In the genomic region with DNA sequence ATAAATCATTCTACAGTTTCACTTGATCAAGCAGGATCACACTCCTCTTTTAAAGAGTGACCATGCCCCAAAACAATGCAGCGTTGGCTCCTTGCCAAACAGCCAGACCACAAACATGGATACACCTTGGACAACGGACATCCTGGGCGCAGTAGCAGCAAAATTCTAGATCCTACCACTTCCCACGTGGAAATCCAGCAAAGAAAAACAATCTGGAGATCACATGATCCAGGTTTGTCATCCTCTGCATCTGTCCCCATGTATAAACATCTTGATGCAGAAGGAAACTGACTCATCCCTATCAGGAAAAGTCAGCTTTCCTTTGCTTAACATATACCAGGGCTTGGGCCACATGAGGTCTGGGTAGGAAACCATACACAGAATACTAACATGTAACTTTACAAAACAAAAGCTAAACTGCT, we compare ENCODE assay signal across 10 cellular contexts. TPM values are rescaled to one million over a fixed set of nuclear protein-coding genes. Genes with fewer than 3 reads are reported as not detected.
DNase-seq lines count a peak whose midpoint lies in the region; ATAC-seq, FAIRE-seq and TF ChIP-seq lines count a peak whose summit lies in the region.
"Had no signal": no experiment of that assay in that cellular context is flagged by ENCODE, and none has a peak within 500 bp of the region (broad histone marks: within the 10 kb centered on the region; RNA-seq: fewer than 3 reads in every experiment).

No MANE protein-coding gene starts in this region.

- BruUV-seq in K562 (replicated peaks; lab: Mats Ljungman, UMichigan) = no TSS peak

- no peaks in the 10 kb centered on the region for H3K9me1 ChIP-seq in K562 (ENCODE audit: control insufficient read depth, insufficient read depth, low read length)

- in situ Hi-C loops in K562 (cut with MboI) = no loop called here

- no peaks in the 10 kb centered on the region for H4K20me1 ChIP-seq in K562 (replicated peaks; ENCODE audit: control insufficient read depth, insufficient read depth, low read length)

- no peak overlapping the region for H2AFZ ChIP-seq in K562 (ENCODE audit: low read depth, low read length)

- TF ChIP-seq EP300 in K562 (IDR thresholded peaks at IDR 0.05; ENCODE audit: low read length) = peak; percentile 68; the same call in 1 of the 2 replicates
- TF ChIP-seq EP300 in sigmoid colon (IDR thresholded peaks at IDR 0.05) = no peak

- TF ChIP-seq CTCF in K562 (IDR thresholded peaks at IDR 0.05 in 2 of 3, conservative IDR thresholded peaks at IDR 0.05 in 1 of 3; ENCODE audit: insufficient read depth in 2 of 3, low read depth in 1 of 3, low read length in 3 of 3) = no peak
- no peak for TF ChIP-seq CTCF in uterus (IDR thresholded peaks at IDR 0.05)
- no peak for TF ChIP-seq CTCF in sigmoid colon (IDR thresholded peaks at IDR 0.05)

- TF ChIP-seq RAD21 in K562 (CRISPR knock-in tag; conservative IDR thresholded peaks at IDR 0.05 in 1 of 2, IDR thresholded peaks at IDR 0.05 in 1 of 2) = no peak

- no peaks in the 10 kb centered on the region for H3K27me3 ChIP-seq in K562 (ENCODE audit: control insufficient read depth in 2 of 2, insufficient read depth in 2 of 2, low read length in 2 of 2)
- no peaks in the 10 kb centered on the region for H3K27me3 ChIP-seq in uterus
- H3K27me3 ChIP-seq in sigmoid colon = no peaks in the 10 kb centered on the region

- WGBS in K562 (ENCODE audit: insufficient coverage, low coverage, missing lambda C conversion rate) = 0% methylated on average over 4 of the region's 4 CpGs
- WGBS in sigmoid colon, 2 donors = 48 to 53% methylated on average over 4 of the region's 4 CpGs

- DNase-seq in DMS 273 (lab: John Stamatoyannopoulos, UW; ENCODE audit: unreplicated experiment) (peak; percentile 27), DMS 273 treated with DMSO at 0.1 percent for 48 hours (lab: John Stamatoyannopoulos, UW) (no peak), K562 (ENCODE audit: extremely low read depth in 1 of 4, low spot score in 3 of 4) (peak; percentile 19 to 53 (median 38)), kidney glomerular epithelial cell (lab: John Stamatoyannopoulos, UW) (peak; percentile 46), uterus (peak in 1 of 2 donors; percentile 50), RPMI8226 (no peak), sigmoid colon (no peak)
- DNase-seq: NCI-H510A treated with DMSO at 0.1 percent for 48 hours had no signal

- H3K79me2 ChIP-seq in K562 (ENCODE audit: control insufficient read depth, insufficient read depth, low read length) = no peaks in the 10 kb centered on the region

- no peak overlapping the region for H3K9ac ChIP-seq in K562 (ENCODE audit: insufficient read depth in 1 of 2, low read depth in 2 of 2, low read length in 2 of 2)

- peak; percentile 55; the same call in 2 of the 3 replicates for ATAC-seq in K562
- no peak for ATAC-seq in GM21390 (IDR thresholded peaks at IDR 0.05; ENCODE audit: unreplicated experiment)

- CTCF ChIA-PET in K562 (lab: Yijun Ruan, JAX; ENCODE audit: low intra/inter-chr PET ratio) = no interaction called here

- POLR2A ChIA-PET in K562 (lab: Yijun Ruan, JAX) = no interaction called here

- FAIRE-seq in K562 (lab: Jason Lieb, UNC) = peak; percentile 19

- H3K4me1 ChIP-seq in K562 (replicated peaks in 1 of 2; ENCODE audit: control insufficient read depth in 2 of 2, insufficient read depth in 2 of 2, low read length in 2 of 2) = no peaks in the 10 kb centered on the region
- H3K4me1 ChIP-seq in uterus = no peaks in the 10 kb centered on the region
- H3K4me1 ChIP-seq in sigmoid colon = no peaks in the 10 kb centered on the region

- TF ChIP-seq POLR2A in K562 (conservative IDR thresholded peaks at IDR 0.05) (no peak), uterus (IDR thresholded peaks at IDR 0.05) (no peak), sigmoid colon (IDR thresholded peaks at IDR 0.05) (no peak)

- no peak overlapping the region for H3K4me2 ChIP-seq in K562 (ENCODE audit: insufficient read depth, low read length)

- intact Hi-C loops in K562 (cut with micrococcal nuclease) (no loop called here), uterus (cut with DNase I; ENCODE audit: low total_unique reads) (no loop called here), sigmoid colon (cut with DNase I) (no loop called here)

- H3K4me3 ChIP-seq in K562 (no peak overlapping the region), uterus (no peak overlapping the region), sigmoid colon (no peak overlapping the region)

- H3K27ac ChIP-seq in K562 (ENCODE audit: extremely low read depth, low read depth, low read length) (no peak overlapping the region), uterus (peak overlapping the region; percentile 21 to 48), sigmoid colon (peak overlapping the region in 2 of 4 donors; percentile 21 to 28)
- H3K27ac ChIP-seq: 22Rv1 had no signal

- H3K9me3 ChIP-seq in K562 (replicated peaks; ENCODE audit: control insufficient read depth, insufficient read depth, low read depth, low read length) (no peaks in the 10 kb centered on the region), uterus (no peaks in the 10 kb centered on the region), sigmoid colon (no peaks in the 10 kb centered on the region)

- H3K36me3 ChIP-seq in K562 (ENCODE audit: control insufficient read depth, insufficient read depth, low read length) (no peaks in the 10 kb centered on the region), uterus (no peaks in the 10 kb centered on the region), sigmoid colon (no peaks in the 10 kb centered on the region)

TF ChIP-seq in K562, 482 proteins besides CTCF, POLR2A, EP300 and RAD21 (continues in another document):
- TF ChIP-seq TAL1 (IDR thresholded peaks at IDR 0.05) (peak; percentile 60; the same call in 1 of the 2 replicates), ATF7 (IDR thresholded peaks at IDR 0.05) (0 out of 2 replicates have a peak, but pooled peaks have one; percentile 2), POLR2AphosphoS5 (IDR thresholded peaks at IDR 0.05; ENCODE audit: control insufficient read depth, insufficient read depth, low read depth, low read length) (0 out of 2 replicates have a peak, but pooled peaks have one; percentile 31), FOSL1 (tag; conservative IDR thresholded peaks at IDR 0.05) (peak; percentile 97), STAT5B (CRISPR knock-in tag; IDR thresholded peaks at IDR 0.05) (no peak), DDX20 (tag; IDR thresholded peaks at IDR 0.05; ENCODE audit: low read depth) (0 out of 2 replicates have a peak, but pooled peaks have one; percentile 35), ZNF134 (CRISPR knock-in tag; conservative IDR thresholded peaks at IDR 0.05) (0 out of 2 replicates have a peak, but pooled peaks have one; percentile 52), KDM1A (IDR thresholded peaks at IDR 0.05) (peak; percentile 19 to 46; a peak in 1 of 4 replicates), TCF3 (CRISPR knock-in tag; IDR thresholded peaks at IDR 0.05) (peak; percentile 87), XRCC4 (IDR thresholded peaks at IDR 0.05; ENCODE audit: extremely low read depth, insufficient read depth, insufficient read length) (no peak), CCNT2 (IDR thresholded peaks at IDR 0.05; ENCODE audit: borderline replicate concordance, extremely low read depth, insufficient read length, low read depth, low read length) (no peak), ZNF324 (CRISPR knock-in tag; IDR thresholded peaks at IDR 0.05) (peak; percentile 21; the same call in 1 of the 2 replicates)
- TF ChIP-seq, protein P1, sequence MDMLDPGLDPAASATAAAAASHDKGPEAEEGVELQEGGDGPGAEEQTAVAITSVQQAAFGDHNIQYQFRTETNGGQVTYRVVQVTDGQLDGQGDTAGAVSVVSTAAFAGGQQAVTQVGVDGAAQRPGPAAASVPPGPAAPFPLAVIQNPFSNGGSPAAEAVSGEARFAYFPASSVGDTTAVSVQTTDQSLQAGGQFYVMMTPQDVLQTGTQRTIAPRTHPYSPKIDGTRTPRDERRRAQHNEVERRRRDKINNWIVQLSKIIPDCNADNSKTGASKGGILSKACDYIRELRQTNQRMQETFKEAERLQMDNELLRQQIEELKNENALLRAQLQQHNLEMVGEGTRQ (CRISPR knock-in tag; IDR thresholded peaks at IDR 0.05) = peak; percentile 53; the same call in 1 of the 2 replicates
- TF ChIP-seq, protein P2, sequence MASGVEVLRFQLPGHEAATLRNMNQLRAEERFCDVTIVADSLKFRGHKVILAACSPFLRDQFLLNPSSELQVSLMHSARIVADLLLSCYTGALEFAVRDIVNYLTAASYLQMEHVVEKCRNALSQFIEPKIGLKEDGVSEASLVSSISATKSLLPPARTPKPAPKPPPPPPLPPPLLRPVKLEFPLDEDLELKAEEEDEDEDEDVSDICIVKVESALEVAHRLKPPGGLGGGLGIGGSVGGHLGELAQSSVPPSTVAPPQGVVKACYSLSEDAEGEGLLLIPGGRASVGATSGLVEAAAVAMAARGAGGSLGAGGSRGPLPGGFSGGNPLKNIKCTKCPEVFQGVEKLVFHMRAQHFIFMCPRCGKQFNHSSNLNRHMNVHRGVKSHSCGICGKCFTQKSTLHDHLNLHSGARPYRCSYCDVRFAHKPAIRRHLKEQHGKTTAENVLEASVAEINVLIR (CRISPR knock-in tag; IDR thresholded peaks at IDR 0.05) = peak; percentile 75

RNA-seq across cellular contexts. Expression of gene ZNF521, which starts 53.1 kb away (rescaled TPM):
- total RNA-seq in K562 (2011; cell fraction: chromatin; rRNA removed; ENCODE audit: low replicate concordance) = 6.1 and 9.0 TPM in 2 replicates
- 4.2 and 5.3 TPM in 2 replicates for total RNA-seq in K562 (2011; cell fraction: nucleolus; rRNA removed)
- total RNA-seq in K562 (2011; cell fraction: nucleoplasm; rRNA removed) = 2.4 and 6.3 TPM in 2 replicates
- 1.5 and 3.3 TPM in 2 replicates for total RNA-seq in K562 (2014; rRNA removed)
- 2.4 and 2.8 TPM in 2 replicates for total RNA-seq in K562 (2014; rRNA removed; fragmentation: Illumina TruSeq; extraction: Trizol)
- 4.7 and 5.1 TPM in 2 replicates for total RNA-seq in K562 (2015; rRNA removed; fragmentation: Illumina TruSeq; extraction: Trizol)
- 2.3 and 2.8 TPM in 2 replicates for total RNA-seq in K562 (2021)
- polyA plus RNA-seq in K562 (2011; rRNA removed) = 3.5 and 5.8 TPM in 2 replicates
- polyA plus RNA-seq in K562 (2011; cell fraction: cytosol; rRNA removed) = 1.9 and 3.1 TPM in 2 replicates
- polyA plus RNA-seq in K562 (2011; cell fraction: nucleus; rRNA removed) = 6.2 and 7.8 TPM in 2 replicates
- 1.4 and 2.4 TPM in 2 replicates for polyA plus RNA-seq in K562 (2012)
- 1.2 and 1.4 TPM in 2 replicates for polyA plus RNA-seq in K562 (2014; fragmentation: Illumina TruSeq; extraction: Trizol)
- polyA plus RNA-seq in K562 (2014; fragmentation: Nextera tagmentation; extraction: Ambion mirVana) = 1 to 10 TPM; 1.2 to 1.6 TPM
- 0.81 and 1.6 TPM in 2 replicates for polyA plus RNA-seq in K562 (2014; rRNA removed)
- 23.3 and 28.0 TPM in 2 replicates for polyA minus RNA-seq in K562 (2011; rRNA and poly(A)+ RNA removed)
- polyA minus RNA-seq in K562 (2011; cell fraction: cytosol; rRNA and poly(A)+ RNA removed) = 2.2 and 7.5 TPM in 2 replicates
- polyA minus RNA-seq in K562 (2011; cell fraction: nucleus; rRNA and poly(A)+ RNA removed) = 41.9 and 51.6 TPM in 2 replicates
- 100 to 1,000 TPM in 1 of 4 donors, 10 to 100 TPM in 3; 47.4 to 116 (median 72.8) TPM for total RNA-seq in uterus
- 10 to 100 TPM; 12.0 to 40.2 (median 22.7) TPM for total RNA-seq in sigmoid colon
- 1 to 10 TPM in 2 of 3 donors, under 1 TPM in 1; 0.69 to 2.9 (median 1.2) TPM for polyA plus RNA-seq in sigmoid colon

Comparison
In these comparisons a context has a peak if more than half of its experiments do, and no peak if none do; other contexts are left out.
1. DNase-seq: peak in DMS 273 (single experiment), K562 (4 of 4) and kidney glomerular epithelial cell (single experiment); none in DMS 273 treated with DMSO at 0.1 percent for 48 hours (single experiment), RPMI8226 (single experiment) and sigmoid colon (single experiment).